7 cellular contexts compared by ENCODE assay signal in the genomic region with DNA sequence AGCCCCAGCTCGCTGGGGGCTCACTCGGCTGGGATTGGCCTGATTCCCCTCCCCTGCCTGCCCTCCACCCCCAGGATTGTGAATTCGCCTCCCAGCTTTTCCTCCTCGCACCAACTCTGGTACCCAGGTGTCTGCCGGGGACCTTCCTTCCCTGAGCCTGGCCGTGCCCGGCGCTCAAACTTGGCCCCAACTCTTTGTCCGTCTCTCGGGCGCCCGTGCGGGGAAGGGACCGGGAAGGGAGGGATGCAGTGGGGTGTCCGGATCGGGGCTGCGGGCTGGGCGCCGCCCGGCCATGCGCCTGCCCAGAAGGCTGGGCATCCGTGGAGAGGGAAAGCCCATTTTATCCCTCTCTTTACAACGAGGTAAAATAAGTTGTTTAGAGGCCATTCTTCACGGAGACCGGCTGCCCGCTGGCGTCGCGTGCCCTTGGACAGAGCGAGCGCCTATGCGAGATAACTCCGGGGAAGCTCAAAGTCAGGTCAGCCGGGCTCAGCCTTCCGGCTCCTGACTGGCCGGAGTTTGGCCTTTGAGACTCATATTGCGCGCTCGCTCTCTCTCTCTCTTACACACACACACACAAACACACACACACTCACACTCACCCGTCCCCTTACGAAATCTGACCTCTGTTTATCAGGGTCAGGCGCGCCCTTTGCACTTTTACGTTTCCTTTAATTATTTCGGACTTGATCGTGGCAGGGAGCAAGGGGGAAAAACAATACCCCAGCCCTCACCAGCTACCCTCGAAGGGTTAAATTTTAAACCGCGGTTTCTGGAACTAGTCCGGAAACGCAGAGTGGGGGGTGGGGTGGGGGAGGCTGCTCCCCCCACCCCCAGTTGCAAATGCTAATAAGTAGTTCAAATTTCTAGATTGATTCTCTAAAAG. TPM values are rescaled to one million over a fixed set of nuclear protein-coding genes. Genes with fewer than 3 reads are reported as not detected.
DNase-seq lines count a peak whose midpoint lies in the region; ATAC-seq and TF ChIP-seq lines count a peak whose summit lies in the region.

No MANE protein-coding gene starts in this region.

- peaks cover 20% of the 10 kb centered on the region for H3K27me3 Mint-ChIP-seq in H9 (ENCODE audit: low read depth)

- H2AFZ ChIP-seq in H9 (ENCODE audit: low read length), result no peak overlapping the region

- H3K79me1 ChIP-seq in H9 (ENCODE audit: insufficient read depth, low read depth, low read length, poor library complexity, severe bottlenecking), result no peaks in the 10 kb centered on the region

- H3K9me3 ChIP-seq in H9 (ENCODE audit: control insufficient read depth, low read depth, low read length) (no peaks in the 10 kb centered on the region), SJSA1 (replicated peaks) (no peaks in the 10 kb centered on the region)

- no CpG with 5 or more reads among the region's 51 CpGs for WGBS in H9 (ENCODE audit: extremely low coverage, insufficient read length, low lambda C conversion rate)

- peaks cover 24 to 28% of the 10 kb centered on the region in 2 experiments for H3K4me1 Mint-ChIP-seq in H9

- no peak overlapping the region for H2AK5ac ChIP-seq in H9 (ENCODE audit: insufficient read length, low read length)

- H3K27me3 ChIP-seq in H9 (ENCODE audit: insufficient read depth, low read length) (no peaks in the 10 kb centered on the region; the same call in 1 of the 2 replicates), SJSA1 (replicated peaks) (no peaks in the 10 kb centered on the region)

- TF ChIP-seq CTCF in H9 (conservative IDR thresholded peaks at IDR 0.05), result no peak

- H3K4me2 ChIP-seq in H9 (ENCODE audit: insufficient read depth, insufficient read length, low read length), result peak overlapping the region; percentile 92

- H2BK120ac ChIP-seq in H9 (ENCODE audit: low read depth, low read length, poor library complexity, severe bottlenecking), result no peak overlapping the region

- H2BK15ac ChIP-seq in H9 (ENCODE audit: low read depth, low read length), result no peak overlapping the region

- in situ Hi-C loops in KBM-7 (cut with MboI; ENCODE audit: low pct_unique_long_range_greater_than_20kb, low sequenced_read_pairs), result no loop called here

- H4K91ac ChIP-seq in H9 (ENCODE audit: insufficient read length, low read depth, low read length), result no peak overlapping the region

- peak; percentile 38 for DNase-seq in H9
- peak; percentile 55 to 75 for DNase-seq in SJSA1 (ENCODE audit: low read depth in 1 of 2, low spot score in 2 of 2)
- DNase-seq in cerebellum (ENCODE audit: low spot score), result peak; percentile 26
- DNase-seq in left colon, result peak; percentile 58 to 60
- peak; percentile 25 for DNase-seq in stimulated activated CD4-positive, alpha-beta T cell treated with anti-CD3 and anti-CD28 coated beads, Interleukin-4, amount 100 ng/mL, for 1 hour
- no peak for DNase-seq in KBM-7

- ATAC-seq in left colon (peak; percentile 66), GM21390 (IDR thresholded peaks at IDR 0.05; ENCODE audit: unreplicated experiment) (no peak)

- H3K9me3 Mint-ChIP-seq in H9, result no peaks in the 10 kb centered on the region

- H2BK5ac ChIP-seq in H9 (ENCODE audit: insufficient read length, low read length), result no peak overlapping the region

- intact Hi-C loops in left colon (cut with DNase I, micrococcal nuclease), result no loop called here

- H3K56ac ChIP-seq in H9 (ENCODE audit: insufficient read length, low read depth, low read length), result no peak overlapping the region

- H3K36me3 ChIP-seq in SJSA1, result no peaks in the 10 kb centered on the region; the same call in 1 of the 2 replicates

- no peak overlapping the region for H3K4ac ChIP-seq in H9 (ENCODE audit: low read depth, low read length)

- H3K79me2 ChIP-seq in H9 (ENCODE audit: insufficient read depth, low read length), result no peaks in the 10 kb centered on the region

- H3K4me1 ChIP-seq in H9 (ENCODE audit: insufficient read depth, low read length) (no peaks in the 10 kb centered on the region), SJSA1 (replicated peaks) (peaks cover 17% of the 10 kb centered on the region)

- no peak overlapping the region for H4K5ac ChIP-seq in H9 (ENCODE audit: insufficient read length, low read depth, low read length)

- H3K14ac ChIP-seq in H9 (ENCODE audit: insufficient read depth, low read length), result peak overlapping the region; percentile 80

- H3K4me3 Mint-ChIP-seq in H9, result peak overlapping the region; percentile 73 to 96

- no peaks in the 10 kb centered on the region; a peak in 1 of 7 replicates for H3K36me3 Mint-ChIP-seq in H9 (ENCODE audit: insufficient read depth in 1 of 3, low read depth in 3 of 3)

- H4K20me1 ChIP-seq in H9 (ENCODE audit: control insufficient read depth, insufficient read depth, insufficient read length), result no peaks in the 10 kb centered on the region

- H3K9ac ChIP-seq in H9 (ENCODE audit: extremely low read depth, insufficient read length, low read length), result peak overlapping the region; percentile 58

- H4K8ac ChIP-seq in H9 (replicated peaks; ENCODE audit: insufficient read length, low read depth, low read length), result no peak overlapping the region

- peak overlapping the region in 1 of 3 experiments; percentile 22; a peak in 1 of 7 replicates for H3K27ac Mint-ChIP-seq in H9

- no peak overlapping the region for H2BK12ac ChIP-seq in H9 (ENCODE audit: insufficient read length, low read depth, low read length)

- H2BK20ac ChIP-seq in H9 (ENCODE audit: low read depth, low read length, poor library complexity, severe bottlenecking), result no peak overlapping the region

- peaks cover 20% of the 10 kb centered on the region for H3K23me2 ChIP-seq in H9 (ENCODE audit: insufficient read length, low read depth, low read length, poor library complexity, severe bottlenecking)

- H3K23ac ChIP-seq in H9 (ENCODE audit: insufficient read length, low read depth, low read length), result no peak overlapping the region

- H3K27ac ChIP-seq in H9 (ENCODE audit: insufficient read length, low read depth, low read length), result no peak overlapping the region
- H3K27ac ChIP-seq in SJSA1, result peak overlapping the region; percentile 27; the same call in 1 of the 2 replicates

- H3K18ac ChIP-seq in H9 (ENCODE audit: insufficient read length, low read depth, low read length), result peak overlapping the region; percentile 77

- peak overlapping the region; percentile 64 for H3K4me3 ChIP-seq in SJSA1

- H3T11ph ChIP-seq in H9 (ENCODE audit: low read length), result no peak overlapping the region

RNA-seq across cellular contexts. Expression of gene MAF, which starts 0.8 kb away (rescaled TPM):
- total RNA-seq in H9 (2021) (4.9 and 5.1 TPM in 2 replicates), cerebellum (9.0 TPM), left colon (10 to 100 TPM; 11.7 to 30.3 TPM)
- 12.8 and 13.8 TPM in 2 replicates for total RNA-seq in SJSA1 (2014; rRNA removed; shearing (Covaris generic))
